16 cellular contexts compared by ENCODE assay signal in genomic region chr17:19937522-19937921, GRCh38. TPM values are rescaled to one million over a fixed set of nuclear protein-coding genes. Genes with fewer than 3 reads are reported as not detected.
DNase-seq lines count a peak whose midpoint lies in the region; ATAC-seq and TF ChIP-seq lines count a peak whose summit lies in the region.
"Had no signal": no experiment of that assay in that cellular context is flagged by ENCODE, and none has a peak within 500 bp of the region (broad histone marks: within the 10 kb centered on the region; RNA-seq: fewer than 3 reads in every experiment).

No MANE protein-coding gene starts in this region.

- H3K27ac ChIP-seq in C4-2B (peak overlapping the region; percentile 97), VCaP (peak overlapping the region; percentile 49), prostate gland (peak overlapping the region; percentile 16 to 56)
- H3K27ac ChIP-seq: GM23248, KMS-11, SJSA1 had no signal

- no peaks in the 10 kb centered on the region for H3K27me3 Mint-ChIP-seq in activated T-cell treated with anti-CD3 and anti-CD28 coated beads, Interleukin-2, amount 50 U/mL, for 4 hours (ENCODE audit: low read depth)
- H3K27me3 Mint-ChIP-seq: CD4-positive, alpha-beta memory T cell had no signal

- no peaks in the 10 kb centered on the region for H3K36me3 ChIP-seq in prostate gland

- H3K9me3 ChIP-seq in prostate gland: no peaks in the 10 kb centered on the region
- H3K9me3 ChIP-seq: SJSA1 had no signal

- no peak for TF ChIP-seq CTCF in C4-2B (conservative IDR thresholded peaks at IDR 0.05)
- no peak for TF ChIP-seq CTCF in VCaP (conservative IDR thresholded peaks at IDR 0.05)
- TF ChIP-seq CTCF in fibroblast of pulmonary artery (IDR thresholded peaks at IDR 0.05; ENCODE audit: low read length, missing control alignments): no peak
- no peak for TF ChIP-seq CTCF in prostate gland (IDR thresholded peaks at IDR 0.05)

- WGBS in prostate gland: 19% methylated on average over 2 of the region's 2 CpGs

- no peak for ATAC-seq in HG03432 (IDR thresholded peaks at IDR 0.05; ENCODE audit: unreplicated experiment)
- ATAC-seq in activated T-cell treated with anti-CD3 and anti-CD28 coated beads, Interleukin-2, amount 50 U/mL, for 4 hours: no peak
- ATAC-seq: HCT116 had no signal

- H3K4me3 ChIP-seq in fibroblast of pulmonary artery (replicated peaks; ENCODE audit: low read depth, low read length): no peak overlapping the region
- no peak overlapping the region for H3K4me3 ChIP-seq in prostate gland
- H3K4me3 ChIP-seq: GM23248, SJSA1 had no signal

- H3K4me1 Mint-ChIP-seq in activated T-cell treated with anti-CD3 and anti-CD28 coated beads, Interleukin-2, amount 50 U/mL, for 4 hours (ENCODE audit: low read depth): peaks cover 4% of the 10 kb centered on the region

- H3K9me3 Mint-ChIP-seq in activated T-cell treated with anti-CD3 and anti-CD28 coated beads, Interleukin-2, amount 50 U/mL, for 4 hours: no peaks in the 10 kb centered on the region
- H3K9me3 Mint-ChIP-seq: CD4-positive, alpha-beta memory T cell had no signal

- no peak for TF ChIP-seq POLR2A in prostate gland (IDR thresholded peaks at IDR 0.05)

- peaks cover 24% of the 10 kb centered on the region for H3K36me3 Mint-ChIP-seq in activated T-cell treated with anti-CD3 and anti-CD28 coated beads, Interleukin-2, amount 50 U/mL, for 4 hours (ENCODE audit: insufficient read depth)

- intact Hi-C loops in prostate gland (cut with DNase I): no loop called here

- no peaks in the 10 kb centered on the region for H3K27me3 ChIP-seq in prostate gland (replicated peaks; ENCODE audit: insufficient read depth)
- H3K27me3 ChIP-seq: SJSA1 had no signal

- H3K4me1 ChIP-seq in prostate gland (replicated peaks): peaks cover 13% of the 10 kb centered on the region

- H3K4me3 Mint-ChIP-seq in activated T-cell treated with anti-CD3 and anti-CD28 coated beads, Interleukin-2, amount 50 U/mL, for 4 hours: no peak overlapping the region
- H3K4me3 Mint-ChIP-seq: CD4-positive, alpha-beta memory T cell had no signal

- DNase-seq in fibroblast of pulmonary artery (ENCODE audit: low read depth) (peak; percentile 41), prostate gland (ENCODE audit: low spot score) (no peak), NOMO-1 treated with dmso at 0.1 percent for 144 hours (lab: John Stamatoyannopoulos, UW; ENCODE audit: unreplicated experiment) (no peak)
- DNase-seq in activated T-cell treated with anti-CD3 and anti-CD28 coated beads, Interleukin-2, amount 50 U/mL, for 4 hours: no peak
- DNase-seq: ACHN; CD4-positive, alpha-beta memory T cell; GM23248; MM.1S; NCI-H187 treated with DMSO at 0.1 percent for 48 hours; NCI-H510A had no signal

RNA-seq across cellular contexts. Expression of gene AKAP10, which starts 40.1 kb away (rescaled TPM):
- total RNA-seq in prostate gland: 10 to 100 TPM; 26.8 to 31.7 TPM
- 10 to 100 TPM; 33.7 to 36.0 (median 34.0) TPM for total RNA-seq in activated T-cell treated with anti-CD3 and anti-CD28 coated beads, Interleukin-2, amount 50 U/mL, for 4 hours

Comparison
In these comparisons a context has a peak if more than half of its experiments do, and no peak if none do; other contexts are left out.
1. H3K27ac ChIP-seq: peak in every context shown above with its lines; median percentile 97 in C4-2B; 49 in VCaP; 36 in prostate gland.